In the genomic region with DNA sequence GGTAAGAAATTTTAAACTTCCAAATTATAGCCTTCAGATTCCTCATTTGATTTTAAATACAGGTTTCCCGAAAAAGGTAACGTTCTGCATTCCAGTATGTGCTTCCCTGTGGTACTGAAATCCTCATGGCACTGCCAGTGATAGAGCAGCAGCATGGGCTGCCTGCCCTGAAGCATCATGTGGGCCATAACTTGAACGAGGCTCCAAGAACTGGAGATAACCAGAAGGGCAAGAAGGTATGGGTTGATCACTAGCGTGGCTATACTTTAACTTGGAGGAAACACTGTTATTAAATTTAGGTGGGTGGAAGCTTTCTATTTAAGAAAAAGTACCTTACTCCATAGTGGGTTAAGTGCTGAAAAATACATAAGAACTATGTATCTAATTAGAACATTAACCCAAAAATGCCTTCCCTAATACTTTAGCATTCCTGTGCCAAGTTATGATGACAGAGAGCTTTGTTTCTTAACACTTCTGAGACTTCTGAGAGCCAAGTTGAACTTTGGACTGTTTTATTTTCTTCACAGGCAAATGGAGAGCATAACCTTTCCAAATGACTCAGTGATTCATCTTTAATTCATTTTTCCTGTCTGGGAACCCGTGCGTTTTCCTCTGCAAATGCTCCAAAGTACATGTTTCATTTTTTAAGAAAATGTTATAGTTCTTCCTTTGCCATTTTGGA, we compare ENCODE assay signal across 16 cellular contexts.
DNase-seq lines count a peak whose midpoint lies in the region; ATAC-seq and TF ChIP-seq lines count a peak whose summit lies in the region.
"Had no signal": no experiment of that assay in that cellular context is flagged by ENCODE, and none has a peak within 500 bp of the region (broad histone marks: within the 10 kb centered on the region; RNA-seq: fewer than 3 reads in every experiment).

No MANE protein-coding gene starts in this region.

- intact Hi-C loops in stomach (cut with DNase I; ENCODE audit: low total_unique reads): no loop called here

- H3K9me2 ChIP-seq in hepatocyte (replicated peaks; ENCODE audit: insufficient read depth): no peaks in the 10 kb centered on the region

- TF ChIP-seq CTCF in brain microvascular endothelial cell (IDR thresholded peaks at IDR 0.05; ENCODE audit: low read depth, low read length, missing control alignments): no peak
- no peak for TF ChIP-seq CTCF in hepatocyte (IDR thresholded peaks at IDR 0.05; ENCODE audit: poor library complexity)
- no peak for TF ChIP-seq CTCF in thoracic aorta (IDR thresholded peaks at IDR 0.05)
- TF ChIP-seq CTCF in stomach (IDR thresholded peaks at IDR 0.05): no peak

- H2AFZ ChIP-seq in hepatocyte: no peak overlapping the region
- H2AFZ ChIP-seq: parathyroid adenoma had no signal

- peaks cover 58% of the 10 kb centered on the region for H3K79me2 ChIP-seq in hepatocyte
- H3K79me2 ChIP-seq: parathyroid adenoma had no signal

- H4K20me1 ChIP-seq in hepatocyte (ENCODE audit: insufficient read depth, poor library complexity, severe bottlenecking): peaks cover 9% of the 10 kb centered on the region

- H3K4me2 ChIP-seq in hepatocyte: no peak overlapping the region

- H3K9me3 ChIP-seq in hepatocyte (ENCODE audit: low read depth) (no peaks in the 10 kb centered on the region), thoracic aorta (no peaks in the 10 kb centered on the region), stomach (no peaks in the 10 kb centered on the region)
- H3K9me3 ChIP-seq: upper lobe of left lung had no signal

- peak overlapping the region; percentile 71 for H3K27ac ChIP-seq in brain microvascular endothelial cell
- H3K27ac ChIP-seq in hepatocyte: peak overlapping the region; percentile 57
- peak overlapping the region; percentile 30 to 66 for H3K27ac ChIP-seq in thoracic aorta
- H3K27ac ChIP-seq in stomach: peak overlapping the region in 2 of 5 donors; percentile 49 to 66
- H3K27ac ChIP-seq: epithelial cell of prostate, parathyroid adenoma, upper lobe of left lung had no signal

- no peak for TF ChIP-seq EP300 in stomach (IDR thresholded peaks at IDR 0.05)

- H3K36me3 ChIP-seq in brain microvascular endothelial cell (replicated peaks) (no peaks in the 10 kb centered on the region), hepatocyte (replicated peaks; ENCODE audit: insufficient read depth, low read depth) (no peaks in the 10 kb centered on the region), thoracic aorta (no peaks in the 10 kb centered on the region), stomach (no peaks in the 10 kb centered on the region)
- H3K36me3 ChIP-seq: upper lobe of left lung had no signal

- no peak overlapping the region for H3K4me3 ChIP-seq in brain microvascular endothelial cell (ENCODE audit: low read depth, low read length)
- no peak overlapping the region for H3K4me3 ChIP-seq in hepatocyte
- no peak overlapping the region for H3K4me3 ChIP-seq in thoracic aorta
- no peak overlapping the region for H3K4me3 ChIP-seq in stomach
- H3K4me3 ChIP-seq: upper lobe of left lung had no signal

- no peaks in the 10 kb centered on the region for H3K27me3 ChIP-seq in brain microvascular endothelial cell (replicated peaks)
- no peaks in the 10 kb centered on the region for H3K27me3 ChIP-seq in hepatocyte
- no peaks in the 10 kb centered on the region for H3K27me3 ChIP-seq in thoracic aorta (replicated peaks; ENCODE audit: insufficient read depth)
- no peaks in the 10 kb centered on the region for H3K27me3 ChIP-seq in stomach
- H3K27me3 ChIP-seq: upper lobe of left lung had no signal

- TF ChIP-seq POLR2A in stomach (IDR thresholded peaks at IDR 0.05): no peak

- DNase-seq in HT-29 (ENCODE audit: low spot score) (peak; percentile 83), brain microvascular endothelial cell (peak; percentile 54), hepatocyte (ENCODE audit: low spot score) (peak; percentile 38), thoracic aorta (ENCODE audit: low spot score) (no peak), stomach (no peak), NCI-H446 treated with DMSO at 0.1 percent for 48 hours (lab: John Stamatoyannopoulos, UW) (no peak)
- DNase-seq: activated naive CD8-positive, alpha-beta T cell treated with anti-CD3 and anti-CD28 coated beads, Interleukin-2, amount 50 U/mL, for 24 hours; DMS 273 treated with DMSO at 0.1 percent for 48 hours; kidney glomerular epithelial cell; NCI-H1694; T-helper 17 cell; upper lobe of left lung had no signal

- H3K4me1 ChIP-seq in hepatocyte (ENCODE audit: insufficient read depth) (peaks cover 19% of the 10 kb centered on the region), thoracic aorta (ENCODE audit: control insufficient read depth in 1 of 2, low read depth in 2 of 2) (peaks cover 10 to 36% of the 10 kb centered on the region in 2 donors), stomach (peaks cover 8 to 63% (median 35%) of the 10 kb centered on the region in 4 donors)
- H3K4me1 ChIP-seq: parathyroid adenoma had no signal

- ATAC-seq in thoracic aorta (ENCODE audit: insufficient number of reproducible peaks, low FRiP score, low read depth): no peak
- ATAC-seq in GM19351 (IDR thresholded peaks at IDR 0.05; ENCODE audit: unreplicated experiment): no peak
- no peak for ATAC-seq in HG02840 (IDR thresholded peaks at IDR 0.05; ENCODE audit: low FRiP score, unreplicated experiment)
- ATAC-seq: activated naive CD8-positive, alpha-beta T cell treated with anti-CD3 and anti-CD28 coated beads, Interleukin-2, amount 50 U/mL, for 24 hours; T-helper 17 cell had no signal

- in situ Hi-C loops in brain microvascular endothelial cell (cut with HindIII; ENCODE audit: low pct_ligation_motif_present, low sequenced_read_pairs): no loop called here

- 58% methylated on average over 6 of the region's 6 CpGs for WGBS in hepatocyte (ENCODE audit: low lambda C conversion rate, missing lambda C conversion rate)
- WGBS in stomach, 5 donors: 39 to 51% (median 41%) methylated on average over 6 of the region's 6 CpGs

Comparison
In these comparisons a context has a peak if more than half of its experiments do, and no peak if none do; other contexts are left out.
1. DNase-seq: peak in HT-29 (single experiment), brain microvascular endothelial cell (single experiment) and hepatocyte (single experiment); none in thoracic aorta (single experiment), stomach (single experiment) and NCI-H446 treated with DMSO at 0.1 percent for 48 hours (single experiment).